15 cellular contexts compared by ENCODE assay signal in the genomic region with DNA sequence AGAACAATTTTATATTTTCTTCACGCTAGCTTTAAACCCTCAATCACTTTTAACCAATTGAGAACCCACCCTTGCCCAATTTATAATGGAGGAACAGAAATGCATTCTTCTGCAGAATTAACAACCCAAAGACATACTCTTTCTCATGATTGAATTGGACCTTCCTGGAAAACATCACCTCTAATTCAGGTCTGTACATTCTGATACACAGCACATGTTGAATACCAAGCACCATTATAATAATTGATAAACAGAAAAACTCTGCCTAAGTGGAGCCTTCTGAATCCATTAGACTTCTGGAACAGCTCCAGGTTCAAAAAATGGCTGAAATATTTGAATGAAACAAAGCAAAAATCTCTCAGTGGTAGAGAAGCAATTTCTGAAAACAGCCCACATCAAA.
"Had no signal": no experiment of that assay in that cellular context is flagged by ENCODE, and none has a peak within 500 bp of the region (broad histone marks: within the 10 kb centered on the region; RNA-seq: fewer than 3 reads in every experiment).

No MANE protein-coding gene starts in this region.

- DNase-seq: activated CD4-positive, CD25-positive, alpha-beta regulatory T cell treated with anti-CD3 and anti-CD28 coated beads, Interleukin-2, amount 50 U/mL, for 72 hours; activated CD8-positive, alpha-beta memory T cell treated with anti-CD3 and anti-CD28 coated beads, Interleukin-2, amount 50 U/mL, for 48 hours; colonic mucosa; foreskin keratinocyte; islet precursor cell; left colon; SHP77 treated with DMSO at 0.1 percent for 48 hours; stimulated activated naive CD4-positive, alpha-beta T cell; transverse colon; uterus had no signal

- H3K4me1 Mint-ChIP-seq: central memory CD8-positive, alpha-beta T cell had no signal

- H3K4me3 ChIP-seq: colonic mucosa, transverse colon, uterus had no signal

- H3K4me3 Mint-ChIP-seq: central memory CD8-positive, alpha-beta T cell; mesothelial cell of epicardium; neural crest cell had no signal

- H3K9me3 Mint-ChIP-seq: central memory CD8-positive, alpha-beta T cell; mesothelial cell of epicardium; neural crest cell had no signal

- H3K27me3 ChIP-seq: colonic mucosa, foreskin keratinocyte, transverse colon, uterus had no signal

- H3K27me3 Mint-ChIP-seq: central memory CD8-positive, alpha-beta T cell; progenitor cell of endocrine pancreas had no signal

- H3K36me3 Mint-ChIP-seq: mesothelial cell of epicardium had no signal

- H3K27ac ChIP-seq: colonic mucosa, foreskin keratinocyte, transverse colon, VCaP had no signal

- H3K4me1 ChIP-seq: colonic mucosa had no signal

- H3K9me3 ChIP-seq: colonic mucosa, transverse colon, uterus had no signal

- H3K36me3 ChIP-seq: colonic mucosa, transverse colon, uterus had no signal

- ATAC-seq: foreskin keratinocyte, left colon had no signal

- H3K27ac Mint-ChIP-seq: mesothelial cell of epicardium, progenitor cell of endocrine pancreas had no signal
